9 cellular contexts compared by ENCODE assay signal in genomic region chr11:65429724-65430405, GRCh38. TPM values are rescaled to one million over a fixed set of nuclear protein-coding genes. Genes with fewer than 3 reads are reported as not detected.
DNase-seq lines count a peak whose midpoint lies in the region; ATAC-seq, FAIRE-seq and TF ChIP-seq lines count a peak whose summit lies in the region.
"Had no signal": no experiment of that assay in that cellular context is flagged by ENCODE, and none has a peak within 500 bp of the region (broad histone marks: within the 10 kb centered on the region; RNA-seq: fewer than 3 reads in every experiment).

No MANE protein-coding gene starts in this region.

- intact Hi-C loops in K562 (cut with micrococcal nuclease): no loop called here

- TF ChIP-seq RAD21 in K562 (CRISPR knock-in tag; conservative IDR thresholded peaks at IDR 0.05 in 1 of 2, IDR thresholded peaks at IDR 0.05 in 1 of 2): no peak

- peak; percentile 1 for ATAC-seq in K562

- peak; percentile 68 for DNase-seq in stimulated activated CD4-positive, alpha-beta T cell treated with anti-CD3 and anti-CD28 coated beads, Interleukin-15, amount 100 ng/mL, for 24 hours
- no peak for DNase-seq in stimulated activated CD4-positive, alpha-beta T cell treated with anti-CD3 and anti-CD28 coated beads, Interleukin-4, amount 100 ng/mL, for 1 hour
- DNase-seq in Peyer's patch (peak; percentile 73 to 84 (median 76)), K562 (ENCODE audit: extremely low read depth in 1 of 4, low spot score in 3 of 4) (peak in 2 of 4 experiments; percentile 27 to 65), kidney tubule cell (ENCODE audit: low spot score) (peak; percentile 84), cerebellar nuclear complex (lab: John Stamatoyannopoulos, UW) (no peak), HPDE6-E6E7 (ENCODE audit: extremely low spot score) (no peak)
- DNase-seq in stimulated activated naive CD4-positive, alpha-beta T cell treated with Interleukin-2 at 50 U/mL for 16 hours (lab: John Stamatoyannopoulos, UW): peak; percentile 31

- no peak overlapping the region for H2AFZ ChIP-seq in K562 (ENCODE audit: low read depth, low read length)

- H3K4me1 ChIP-seq in Peyer's patch: peaks cover 0 to 57% (median 23%) of the 10 kb centered on the region in 4 donors
- H3K4me1 ChIP-seq in K562 (replicated peaks in 1 of 2; ENCODE audit: control insufficient read depth in 2 of 2, insufficient read depth in 2 of 2, low read length in 2 of 2): peaks cover 0 to 35% of the 10 kb centered on the region in 2 experiments; a peak in 3 of 5 replicates

- peak overlapping the region; percentile 97 to 100 (median 98) for H3K27ac ChIP-seq in Peyer's patch
- H3K27ac ChIP-seq in K562 (ENCODE audit: extremely low read depth, low read depth, low read length): peak overlapping the region; percentile 98

- H3K9me3 ChIP-seq in Peyer's patch: no peaks in the 10 kb centered on the region
- H3K9me3 ChIP-seq in K562 (replicated peaks; ENCODE audit: control insufficient read depth, insufficient read depth, low read depth, low read length): no peaks in the 10 kb centered on the region

- 30% methylated on average over 9 of the region's 9 CpGs for WGBS in K562 (ENCODE audit: insufficient coverage, low coverage, missing lambda C conversion rate)

- H3K36me3 ChIP-seq in Peyer's patch (peaks cover 0 to 33% (median 0%) of the 10 kb centered on the region in 3 donors), K562 (ENCODE audit: control insufficient read depth, insufficient read depth, low read length) (peaks cover 75% of the 10 kb centered on the region)

- TF ChIP-seq CTCF in Peyer's patch (IDR thresholded peaks at IDR 0.05) (no peak), K562 (IDR thresholded peaks at IDR 0.05 in 2 of 3, conservative IDR thresholded peaks at IDR 0.05 in 1 of 3; ENCODE audit: insufficient read depth in 2 of 3, low read depth in 1 of 3, low read length in 3 of 3) (no peak)

- H3K9me1 ChIP-seq in K562 (ENCODE audit: control insufficient read depth, insufficient read depth, low read length): no peaks in the 10 kb centered on the region

- CTCF ChIA-PET in K562 (lab: Yijun Ruan, JAX; ENCODE audit: low intra/inter-chr PET ratio): interaction anchor here (0.6 kb wide), 1 partner anchor 79 kb away, joined by 3 read pairs; no protein-coding TSS in a partner anchor

- TF ChIP-seq EP300 in K562 (IDR thresholded peaks at IDR 0.05; ENCODE audit: low read length): no peak

- no peak for FAIRE-seq in K562 (lab: Jason Lieb, UNC)

- H3K27me3 ChIP-seq in Peyer's patch (no peaks in the 10 kb centered on the region), K562 (ENCODE audit: control insufficient read depth in 2 of 2, insufficient read depth in 2 of 2, low read length in 2 of 2) (no peaks in the 10 kb centered on the region)

- POLR2A ChIA-PET in K562 (lab: Yijun Ruan, JAX): interaction anchor here (0.6 to 17.3 kb wide), 12 partner anchors 11 to 264 kb away, joined by 3 to 1349 read pairs (median 4); partner anchors contain the start of gene MALAT1

- BruUV-seq in K562 (replicated peaks; lab: Mats Ljungman, UMichigan): no TSS peak

- TF ChIP-seq POLR2A in Peyer's patch (IDR thresholded peaks at IDR 0.05) (peak; percentile 38 to 64), K562 (conservative IDR thresholded peaks at IDR 0.05) (peak; percentile 69)

- peak overlapping the region; percentile 67 for H3K4me2 ChIP-seq in K562 (ENCODE audit: insufficient read depth, low read length)

- peaks cover 99% of the 10 kb centered on the region for H3K79me2 ChIP-seq in K562 (ENCODE audit: control insufficient read depth, insufficient read depth, low read length)

- H4K20me1 ChIP-seq in K562 (replicated peaks; ENCODE audit: control insufficient read depth, insufficient read depth, low read length): peaks cover 44% of the 10 kb centered on the region

- peak overlapping the region; percentile 47 to 84 for H3K9ac ChIP-seq in K562 (ENCODE audit: insufficient read depth in 1 of 2, low read depth in 2 of 2, low read length in 2 of 2)

- in situ Hi-C loops in K562 (cut with MboI): no loop called here

- H3K4me3 ChIP-seq in Peyer's patch: peak overlapping the region in 3 of 4 donors; percentile 20 to 66 (median 29)
- no peak overlapping the region; the same call in 1 of the 2 replicates for H3K4me3 ChIP-seq in K562

TF ChIP-seq in K562, 482 proteins besides CTCF, POLR2A, EP300 and RAD21 (continues in another document):
- no peak for TF ChIP-seq MEIS2 (IDR thresholded peaks at IDR 0.05; ENCODE audit: partially characterized antibody)
- TF ChIP-seq, protein P1, sequence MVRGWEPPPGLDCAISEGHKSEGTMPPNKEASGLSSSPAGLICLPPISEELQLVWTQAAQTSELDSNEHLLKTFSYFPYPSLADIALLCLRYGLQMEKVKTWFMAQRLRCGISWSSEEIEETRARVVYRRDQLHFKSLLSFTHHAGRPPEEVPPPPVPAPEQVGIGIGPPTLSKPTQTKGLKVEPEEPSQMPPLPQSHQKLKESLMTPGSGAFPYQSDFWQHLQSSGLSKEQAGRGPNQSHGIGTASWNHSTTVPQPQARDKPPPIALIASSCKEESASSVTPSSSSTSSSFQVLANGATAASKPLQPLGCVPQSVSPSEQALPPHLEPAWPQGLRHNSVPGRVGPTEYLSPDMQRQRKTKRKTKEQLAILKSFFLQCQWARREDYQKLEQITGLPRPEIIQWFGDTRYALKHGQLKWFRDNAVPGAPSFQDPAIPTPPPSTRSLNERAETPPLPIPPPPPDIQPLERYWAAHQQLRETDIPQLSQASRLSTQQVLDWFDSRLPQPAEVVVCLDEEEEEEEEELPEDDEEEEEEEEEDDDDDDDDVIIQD (CRISPR knock-in tag; IDR thresholded peaks at IDR 0.05): no peak
- no peak for TF ChIP-seq ILF3 (IDR thresholded peaks at IDR 0.05; ENCODE audit: borderline replicate concordance)
- TF ChIP-seq ATF7 (IDR thresholded peaks at IDR 0.05): no peak
- peak; percentile 79 for TF ChIP-seq POLR2G (IDR thresholded peaks at IDR 0.05; ENCODE audit: low read depth, low read length)
- no peak for TF ChIP-seq TGIF2 (CRISPR knock-in tag; IDR thresholded peaks at IDR 0.05)
- TF ChIP-seq PTRF (tag; IDR thresholded peaks at IDR 0.05): no peak

RNA-seq across cellular contexts. Expression of gene NEAT1, which starts 7.3 kb away (rescaled TPM):
- 1,000 to 10,000 TPM in 2 of 4 donors, 100 to 1,000 TPM in 2; 705 to 1,411 (median 1,064) TPM for total RNA-seq in Peyer's patch
- 684 and 1,510 TPM in 2 replicates for total RNA-seq in K562 (2011; cell fraction: chromatin; rRNA removed; ENCODE audit: low replicate concordance)
- 291 and 321 TPM in 2 replicates for total RNA-seq in K562 (2011; cell fraction: nucleolus; rRNA removed)
- total RNA-seq in K562 (2011; cell fraction: nucleoplasm; rRNA removed): 737 and 1,283 TPM in 2 replicates
- total RNA-seq in K562 (2014; rRNA removed): 15.2 and 20.1 TPM in 2 replicates
- 62.8 and 76.9 TPM in 2 replicates for total RNA-seq in K562 (2014; rRNA removed; fragmentation: Illumina TruSeq; extraction: Trizol)
- total RNA-seq in K562 (2015; rRNA removed; fragmentation: Illumina TruSeq; extraction: Trizol): 26.3 and 31.5 TPM in 2 replicates
- 129 and 208 TPM in 2 replicates for total RNA-seq in K562 (2021)
- 56.2 and 171 TPM in 2 replicates for polyA plus RNA-seq in K562 (2011; rRNA removed)
- 45.5 and 49.2 TPM in 2 replicates for polyA plus RNA-seq in K562 (2011; cell fraction: cytosol; rRNA removed)
- 234 and 651 TPM in 2 replicates for polyA plus RNA-seq in K562 (2011; cell fraction: nucleus; rRNA removed)
- polyA plus RNA-seq in K562 (2012): 312 and 328 TPM in 2 replicates
- 137 and 146 TPM in 2 replicates for polyA plus RNA-seq in K562 (2014; fragmentation: Illumina TruSeq; extraction: Trizol)
- 10 to 100 TPM; 22.8 to 30.1 TPM for polyA plus RNA-seq in K562 (2014; fragmentation: Nextera tagmentation; extraction: Ambion mirVana)
- polyA plus RNA-seq in K562 (2014; rRNA removed): 382 and 389 TPM in 2 replicates
- 92.6 and 137 TPM in 2 replicates for polyA minus RNA-seq in K562 (2011; rRNA and poly(A)+ RNA removed)
- 19.9 and 35.6 TPM in 2 replicates for polyA minus RNA-seq in K562 (2011; cell fraction: cytosol; rRNA and poly(A)+ RNA removed)
- polyA minus RNA-seq in K562 (2011; cell fraction: nucleus; rRNA and poly(A)+ RNA removed): 168 and 220 TPM in 2 replicates

RNA-seq across cellular contexts. Expression of gene FRMD8, which starts 43.4 kb away (rescaled TPM):
- total RNA-seq in Peyer's patch (100 to 1,000 TPM in 2 of 4 donors, 10 to 100 TPM in 2; 51.2 to 115 (median 102) TPM), K562 (2014; rRNA removed) (34.6 and 46.5 TPM in 2 replicates), K562 (2014; rRNA removed; fragmentation: Illumina TruSeq; extraction: Trizol) (6.2 and 8.6 TPM in 2 replicates), K562 (2015; rRNA removed; fragmentation: Illumina TruSeq; extraction: Trizol) (15.0 and 15.8 TPM in 2 replicates), K562 (2021) (44.2 and 54.5 TPM in 2 replicates)
- 28.5 and 83.6 TPM in 2 replicates for total RNA-seq in K562 (2011; cell fraction: chromatin; rRNA removed; ENCODE audit: low replicate concordance)
- total RNA-seq in K562 (2011; cell fraction: nucleolus; rRNA removed): 89.6 and 96.9 TPM in 2 replicates
- 32.8 and 36.5 TPM in 2 replicates for total RNA-seq in K562 (2011; cell fraction: nucleoplasm; rRNA removed)
- polyA plus RNA-seq in K562 (2011; rRNA removed) (16.0 and 19.9 TPM in 2 replicates), K562 (2014; fragmentation: Illumina TruSeq; extraction: Trizol) (12.0 and 19.4 TPM in 2 replicates), K562 (2014; fragmentation: Nextera tagmentation; extraction: Ambion mirVana) (1 to 10 TPM; 4.5 to 5.0 TPM), K562 (2014; rRNA removed) (33.4 and 41.7 TPM in 2 replicates)
- 24.0 and 43.0 TPM in 2 replicates for polyA plus RNA-seq in K562 (2011; cell fraction: cytosol; rRNA removed)
- polyA plus RNA-seq in K562 (2011; cell fraction: nucleus; rRNA removed): 25.1 and 46.6 TPM in 2 replicates
- polyA plus RNA-seq in K562 (2012): 21.4 and 22.5 TPM in 2 replicates
- 8.4 and 13.5 TPM in 2 replicates for polyA minus RNA-seq in K562 (2011; rRNA and poly(A)+ RNA removed)
- polyA minus RNA-seq in K562 (2011; cell fraction: cytosol; rRNA and poly(A)+ RNA removed): 21.0 and 21.1 TPM in 2 replicates
- 28.1 and 34.6 TPM in 2 replicates for polyA minus RNA-seq in K562 (2011; cell fraction: nucleus; rRNA and poly(A)+ RNA removed)

RNA-seq across cellular contexts. Expression of gene SLC25A45, which starts 47.4 kb away (rescaled TPM):
- total RNA-seq in Peyer's patch: 10 to 100 TPM; 23.3 to 50.6 (median 40.2) TPM
- 2.5 and 2.9 TPM in 2 replicates for total RNA-seq in K562 (2011; cell fraction: chromatin; rRNA removed; ENCODE audit: low replicate concordance)
- total RNA-seq in K562 (2011; cell fraction: nucleolus; rRNA removed): 2.7 and 3.6 TPM in 2 replicates
- total RNA-seq in K562 (2011; cell fraction: nucleoplasm; rRNA removed): 2.3 and 2.7 TPM in 2 replicates
- 0.82 and 2.3 TPM in 2 replicates for total RNA-seq in K562 (2014; rRNA removed)
- total RNA-seq in K562 (2014; rRNA removed; fragmentation: Illumina TruSeq; extraction: Trizol): 0.55 and 0.57 TPM in 2 replicates
- 0.40 and 0.45 TPM in 2 replicates for total RNA-seq in K562 (2015; rRNA removed; fragmentation: Illumina TruSeq; extraction: Trizol)
- total RNA-seq in K562 (2021): 0.92 and 2.2 TPM in 2 replicates
- 0.61 and 0.81 TPM in 2 replicates for polyA plus RNA-seq in K562 (2011; rRNA removed)
- 0.49 and 0.85 TPM in 2 replicates for polyA plus RNA-seq in K562 (2011; cell fraction: cytosol; rRNA removed)
- polyA plus RNA-seq in K562 (2011; cell fraction: nucleus; rRNA removed): 1.2 and 3.9 TPM in 2 replicates
- 1.3 and 1.4 TPM in 2 replicates for polyA plus RNA-seq in K562 (2012)
- polyA plus RNA-seq in K562 (2014; fragmentation: Illumina TruSeq; extraction: Trizol): 0.51 and 0.68 TPM in 2 replicates
- under 1 TPM; 0.15 to 0.34 TPM for polyA plus RNA-seq in K562 (2014; fragmentation: Nextera tagmentation; extraction: Ambion mirVana)
- 0.93 and 1.1 TPM in 2 replicates for polyA plus RNA-seq in K562 (2014; rRNA removed)
- polyA minus RNA-seq in K562 (2011; rRNA and poly(A)+ RNA removed): 0.35 and 0.42 TPM in 2 replicates
- polyA minus RNA-seq in K562 (2011; cell fraction: cytosol; rRNA and poly(A)+ RNA removed): 0.76 and 0.91 TPM in 2 replicates
- polyA minus RNA-seq in K562 (2011; cell fraction: nucleus; rRNA and poly(A)+ RNA removed): 0.40 and 0.56 TPM in 2 replicates
- polyA plus RNA-seq: neural cell had no signal

Comparison
In these comparisons a context has a peak if more than half of its experiments do, and no peak if none do; other contexts are left out.
1. DNase-seq: peak in stimulated activated CD4-positive, alpha-beta T cell treated with anti-CD3 and anti-CD28 coated beads, Interleukin-15, amount 100 ng/mL, for 24 hours (single experiment), Peyer's patch (3 of 3), kidney tubule cell (single experiment) and stimulated activated naive CD4-positive, alpha-beta T cell treated with Interleukin-2 at 50 U/mL for 16 hours (single experiment); none in stimulated activated CD4-positive, alpha-beta T cell treated with anti-CD3 and anti-CD28 coated beads, Interleukin-4, amount 100 ng/mL, for 1 hour (single experiment), cerebellar nuclear complex (0 of 2) and HPDE6-E6E7 (single experiment).
2. RNA of gene SLC25A45, which starts 47.4 kb away (total RNA-seq): 23.3 to 50.6 TPM in Peyer's patch; 0.40 to 3.6 TPM in K562; every median in the first group is over 4 times any median in the second.